In genomic region chr15:44033894-44034293, GRCh38 we compare ENCODE assay signal across 13 cellular contexts.
DNase-seq lines count a peak whose midpoint lies in the region; ATAC-seq and TF ChIP-seq lines count a peak whose summit lies in the region.
"Had no signal": no experiment of that assay in that cellular context is flagged by ENCODE, and none has a peak within 500 bp of the region (broad histone marks: within the 10 kb centered on the region; RNA-seq: fewer than 3 reads in every experiment).

No MANE protein-coding gene starts in this region.

- TF ChIP-seq EP300 in transverse colon (IDR thresholded peaks at IDR 0.05; ENCODE audit: low read depth), result no peak

- no peak for TF ChIP-seq POLR2A in body of pancreas (IDR thresholded peaks at IDR 0.05)
- no peak for TF ChIP-seq POLR2A in transverse colon (IDR thresholded peaks at IDR 0.05)

- H3K36me3 ChIP-seq in body of pancreas (replicated peaks in 1 of 2; ENCODE audit: insufficient read depth in 1 of 2, low read depth in 2 of 2) (no peaks in the 10 kb centered on the region), transverse colon (no peaks in the 10 kb centered on the region)

- intact Hi-C loops in body of pancreas (cut with DNase I), result no loop called here
- intact Hi-C loops in transverse colon (cut with DNase I; ENCODE audit: low total_unique reads), result no loop called here

- peak; percentile 51 for DNase-seq in AG08395 (ENCODE audit: low spot score)
- peak; percentile 71 for DNase-seq in HT1080 (ENCODE audit: low read depth)
- DNase-seq in body of pancreas, result peak; percentile 20 to 26 (median 22)
- DNase-seq in kidney tubule cell (ENCODE audit: low spot score), result peak; percentile 82
- no peak for DNase-seq in transverse colon
- no peak for DNase-seq in cerebellum (ENCODE audit: low spot score)
- DNase-seq: activated naive CD8-positive, alpha-beta T cell treated with anti-CD3 and anti-CD28 coated beads, Interleukin-2, amount 10 ng/mL, durations not matched to agents 7 days and 5 days; NCI-H82; stimulated activated CD4-positive, alpha-beta T cell treated with anti-CD3 and anti-CD28 coated beads, Interleukin-2, amount 100 ng/mL, for 24 hours; stimulated activated naive CD4-positive, alpha-beta T cell had no signal

- H3K27ac ChIP-seq in body of pancreas, result no peak overlapping the region
- no peak overlapping the region for H3K27ac ChIP-seq in transverse colon

- ATAC-seq in body of pancreas, result no peak
- ATAC-seq in GM18520 (IDR thresholded peaks at IDR 0.05; ENCODE audit: unreplicated experiment), result no peak
- ATAC-seq in HG03439 (IDR thresholded peaks at IDR 0.05; ENCODE audit: unreplicated experiment), result no peak
- ATAC-seq: GM23338 had no signal

- 39 to 44% methylated on average over 1 of the region's 1 CpG for WGBS in body of pancreas, 2 donors
- WGBS in transverse colon (ENCODE audit: low coverage in 1 of 2), 2 donors, result 80 to 94% methylated on average over 1 of the region's 1 CpG

- H3K4me3 ChIP-seq in body of pancreas (no peak overlapping the region), transverse colon (no peak overlapping the region)
- H3K4me3 ChIP-seq: GM23338 had no signal

- in situ Hi-C loops in transverse colon (cut with MboI; ENCODE audit: low pct_ligation_motif_present in 1 of 4, low pct_unique_long_range_greater_than_20kb in 1 of 4, low sequenced_read_pairs in 3 of 4), result no loop called here

- H3K27me3 ChIP-seq in body of pancreas (peaks cover 0 to 4% of the 10 kb centered on the region in 2 donors), transverse colon (no peaks in the 10 kb centered on the region)

- H3K9me3 ChIP-seq in body of pancreas, result no peaks in the 10 kb centered on the region
- no peaks in the 10 kb centered on the region for H3K9me3 ChIP-seq in transverse colon

- no peaks in the 10 kb centered on the region for H3K4me1 ChIP-seq in body of pancreas
- H3K4me1 ChIP-seq in transverse colon, result no peaks in the 10 kb centered on the region

- TF ChIP-seq CTCF in body of pancreas (IDR thresholded peaks at IDR 0.05) (no peak), transverse colon (IDR thresholded peaks at IDR 0.05) (no peak)

Comparison
In these comparisons a context has a peak if more than half of its experiments do, and no peak if none do; other contexts are left out.
1. DNase-seq: peak in AG08395 (single experiment), HT1080 (single experiment), body of pancreas (4 of 4) and kidney tubule cell (single experiment); none in transverse colon (single experiment) and cerebellum (single experiment).